ENCODE assay signal across 8 cellular contexts in the genomic region with DNA sequence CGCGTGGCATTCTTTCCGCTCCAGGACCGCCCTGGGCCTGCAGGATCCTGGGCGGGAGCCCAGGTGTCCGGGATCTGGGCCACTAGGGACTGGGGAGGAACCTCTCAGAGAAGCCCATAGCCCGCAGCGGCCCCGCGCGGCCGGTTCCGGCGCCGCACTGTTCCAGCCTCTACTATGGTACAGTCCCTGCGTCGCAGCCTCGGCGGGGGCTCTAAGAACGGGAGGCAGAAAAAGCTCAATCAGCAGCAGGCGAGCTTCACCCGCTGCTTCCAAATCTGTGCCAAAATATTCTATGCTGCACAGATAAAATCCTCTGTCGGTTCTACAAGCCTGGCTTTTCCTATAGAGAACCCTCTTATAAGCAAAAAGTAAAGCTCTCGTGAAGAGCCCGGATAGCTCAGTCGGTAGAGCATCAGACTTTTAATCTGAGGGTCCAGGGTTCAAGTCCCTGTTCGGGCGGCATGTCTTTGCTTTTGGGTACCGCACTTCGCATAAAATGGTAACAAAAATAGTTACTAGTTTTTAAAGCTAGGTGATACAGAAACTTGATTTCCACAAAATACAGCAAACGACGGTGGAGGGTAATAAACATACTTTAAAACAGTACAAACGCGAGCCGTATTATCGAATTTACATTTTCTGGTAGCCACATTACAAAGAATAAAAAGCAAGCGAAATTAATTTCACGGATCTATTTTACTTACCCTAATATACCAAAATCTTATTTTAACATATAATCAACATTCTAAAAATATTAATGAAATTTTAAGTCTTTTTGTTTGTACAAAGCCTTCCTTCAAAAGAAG. TPM values are rescaled to one million over a fixed set of nuclear protein-coding genes. Genes with fewer than 3 reads are reported as not detected.
A peak's percentile ranks its signal among the peaks of the same experiment; 100 is the strongest.
DNase-seq lines count a peak whose midpoint lies in the region; ATAC-seq and TF ChIP-seq lines count a peak whose summit lies in the region.

No MANE protein-coding gene starts in this region.

- ATAC-seq in GM21360 (IDR thresholded peaks at IDR 0.05; ENCODE audit: unreplicated experiment), result peak; percentile 30
- peak; percentile 64 to 71 for ATAC-seq in naive thymus-derived CD8-positive, alpha-beta T cell
- peak; percentile 82 for ATAC-seq in stimulated activated memory B cell treated with anti-CD40 and anti-IgM and Interleukin-4, amounts not matched to agents 10 μg/mL and 1 μg/mL and 100 μg/mL, for 72 hours

- POLR2A ChIA-PET in naive thymus-derived CD8-positive, alpha-beta T cell (lab: Charles Lee), result interaction anchor here (0.6 to 3.5 kb wide), 29 partner anchors 10 to 432 kb away, joined by 3 to 71 read pairs (median 6); partner anchors contain the start of genes ALOX12B, BORCS6, CTC1 and PFAS

- H3K9me3 Mint-ChIP-seq in naive thymus-derived CD8-positive, alpha-beta T cell, result peaks cover 0 to 13% (median 0%) of the 10 kb centered on the region in 9 donors
- H3K9me3 Mint-ChIP-seq in stimulated activated memory B cell treated with anti-CD40 and anti-IgM and Interleukin-4, amounts not matched to agents 10 μg/mL and 1 μg/mL and 100 μg/mL, for 72 hours, result no peaks in the 10 kb centered on the region

- H3K36me3 ChIP-seq in KOPT-K1 (ENCODE audit: insufficient read depth, low read length), result no peaks in the 10 kb centered on the region

- H3K27ac Mint-ChIP-seq in naive thymus-derived CD8-positive, alpha-beta T cell, result peak overlapping the region; percentile 91 to 100 (median 97)
- H3K27ac Mint-ChIP-seq in stimulated activated memory B cell treated with anti-CD40 and anti-IgM and Interleukin-4, amounts not matched to agents 10 μg/mL and 1 μg/mL and 100 μg/mL, for 72 hours, result peak overlapping the region; percentile 83

- TF ChIP-seq CTCF in C4-2B (conservative IDR thresholded peaks at IDR 0.05), result peak; percentile 98

- peak overlapping the region; percentile 73 for H3K27ac ChIP-seq in C4-2B
- H3K27ac ChIP-seq in KOPT-K1 (ENCODE audit: low read depth, low read length, poor library complexity, severe bottlenecking), result peak overlapping the region; percentile 37

- DNase-seq in SHP77 (lab: John Stamatoyannopoulos, UW) (peak; percentile 89 to 95), fibroblast of peridontal ligament (ENCODE audit: extremely low read depth) (peak; percentile 87)
- peak; percentile 77 for DNase-seq in activated T-helper 9 cell treated with anti-CD3 and anti-CD28 coated beads, Interleukin-2, amount 50 U/mL, for 16 hours (ENCODE audit: low read depth)
- DNase-seq in naive thymus-derived CD8-positive, alpha-beta T cell, result peak; percentile 78 to 98 (median 85)

- peaks cover 46 to 61% (median 56%) of the 10 kb centered on the region in 4 donors for H3K4me1 Mint-ChIP-seq in naive thymus-derived CD8-positive, alpha-beta T cell
- H3K4me1 Mint-ChIP-seq in stimulated activated memory B cell treated with anti-CD40 and anti-IgM and Interleukin-4, amounts not matched to agents 10 μg/mL and 1 μg/mL and 100 μg/mL, for 72 hours, result peaks cover 54% of the 10 kb centered on the region

- H3K27me3 Mint-ChIP-seq in naive thymus-derived CD8-positive, alpha-beta T cell, result peaks cover 15 to 55% (median 38%) of the 10 kb centered on the region in 5 donors
- H3K27me3 Mint-ChIP-seq in stimulated activated memory B cell treated with anti-CD40 and anti-IgM and Interleukin-4, amounts not matched to agents 10 μg/mL and 1 μg/mL and 100 μg/mL, for 72 hours, result peaks cover 80% of the 10 kb centered on the region

- H3K36me3 Mint-ChIP-seq in naive thymus-derived CD8-positive, alpha-beta T cell, result peaks cover 0 to 3% (median 3%) of the 10 kb centered on the region in 3 donors
- no peaks in the 10 kb centered on the region for H3K36me3 Mint-ChIP-seq in stimulated activated memory B cell treated with anti-CD40 and anti-IgM and Interleukin-4, amounts not matched to agents 10 μg/mL and 1 μg/mL and 100 μg/mL, for 72 hours

- no peaks in the 10 kb centered on the region for H3K9me3 ChIP-seq in KOPT-K1 (ENCODE audit: insufficient read depth, low read length, poor library complexity, severe bottlenecking)

- peak overlapping the region; percentile 92 to 98 (median 94) for H3K4me3 Mint-ChIP-seq in naive thymus-derived CD8-positive, alpha-beta T cell
- H3K4me3 Mint-ChIP-seq in stimulated activated memory B cell treated with anti-CD40 and anti-IgM and Interleukin-4, amounts not matched to agents 10 μg/mL and 1 μg/mL and 100 μg/mL, for 72 hours, result peak overlapping the region; percentile 83

RNA-seq across cellular contexts. Expression of gene ALOXE3, which starts 0.7 kb away (rescaled TPM):
- under 1 TPM; 0.18 to 0.52 TPM for total RNA-seq in naive thymus-derived CD8-positive, alpha-beta T cell
- polyA plus RNA-seq in naive thymus-derived CD8-positive, alpha-beta T cell, result under 1 TPM in 1 of 3 donors, not detected in 2; 0.13 TPM

RNA-seq across cellular contexts. Expression of gene HES7, which starts 4.9 kb away (rescaled TPM):
- under 1 TPM in 1 of 2 experiments, not detected in 1; 0.30 TPM for total RNA-seq in naive thymus-derived CD8-positive, alpha-beta T cell
- polyA plus RNA-seq in naive thymus-derived CD8-positive, alpha-beta T cell, result not detected

RNA-seq across cellular contexts. Expression of gene ALOX12B, which starts 31.5 kb away (rescaled TPM):
- 1 to 10 TPM in 1 of 2 experiments, under 1 TPM in 1; 0.80 to 1.5 TPM for total RNA-seq in naive thymus-derived CD8-positive, alpha-beta T cell
- 1 to 10 TPM in 2 of 3 donors, under 1 TPM in 1; 0.82 to 2.3 (median 1.7) TPM for polyA plus RNA-seq in naive thymus-derived CD8-positive, alpha-beta T cell

RNA-seq across cellular contexts. Expression of gene PER1, which starts 33.2 kb away (rescaled TPM):
- total RNA-seq in naive thymus-derived CD8-positive, alpha-beta T cell, result 100 to 1,000 TPM; 148 to 153 TPM
- 10 to 100 TPM in 2 of 3 donors, 1 to 10 TPM in 1; 6.1 to 11.4 (median 10.7) TPM for polyA plus RNA-seq in naive thymus-derived CD8-positive, alpha-beta T cell

RNA-seq across cellular contexts. Expression of gene VAMP2, which starts 43.8 kb away (rescaled TPM):
- 100 to 1,000 TPM; 219 to 238 TPM for total RNA-seq in naive thymus-derived CD8-positive, alpha-beta T cell
- 10 to 100 TPM; 50.4 to 84.2 (median 64.4) TPM for polyA plus RNA-seq in naive thymus-derived CD8-positive, alpha-beta T cell

Comparison
In these comparisons a context has a peak if more than half of its experiments do, and no peak if none do; other contexts are left out.
1. Peak in every context shown above with its lines: DNase-seq, ATAC-seq and H3K27ac ChIP-seq.
2. ATAC-seq: peak in every context shown above with its lines; median percentile 82 in stimulated activated memory B cell treated with anti-CD40 and anti-IgM and Interleukin-4, amounts not matched to agents 10 μg/mL and 1 μg/mL and 100 μg/mL, for 72 hours; 68 in naive thymus-derived CD8-positive, alpha-beta T cell; 30 in GM21360.